In genomic region chr11:704799-705645, GRCh38 we compare ENCODE assay signal across 9 cellular contexts. TPM values are rescaled to one million over a fixed set of nuclear protein-coding genes. Genes with fewer than 3 reads are reported as not detected.
DNase-seq lines count a peak whose midpoint lies in the region; ATAC-seq, FAIRE-seq and TF ChIP-seq lines count a peak whose summit lies in the region.
"Had no signal": no experiment of that assay in that cellular context is flagged by ENCODE, and none has a peak within 500 bp of the region (broad histone marks: within the 10 kb centered on the region; RNA-seq: fewer than 3 reads in every experiment).

No MANE protein-coding gene starts in this region.

- whole genome bisulfite sequencing in gastroesophageal sphincter (ENCODE audit: low coverage in 1 of 2), 2 donors: 27% methylated on average over 2 of the region's 25 CpGs; no CpG with 5 or more reads in 1 of the 2 donors
- WGBS in psoas muscle, 3 donors: 64 to 68% (median 67%) methylated on average over 24 to 25 of the region's 25 CpGs

- peaks cover 59% of the 10 kb centered on the region for H3K36me3 Mint-ChIP-seq in Calu3 (ENCODE audit: insufficient read depth, unreplicated experiment)
- H3K36me3 Mint-ChIP-seq in activated T-helper 2 cell treated with anti-CD3 and anti-CD28 coated beads, Interferon-gamma antibody, Interleukin-2, Interleukin-4, amounts not matched to agents 10 μg/mL and 5 μg/mL and 100 μg/mL, durations not matched to agents 14 hours and 24 hours and 36 hours (ENCODE audit: low read depth): peaks cover 2% of the 10 kb centered on the region

- no peaks in the 10 kb centered on the region for H3K9me3 Mint-ChIP-seq in Calu3 (ENCODE audit: low read depth, unreplicated experiment)
- H3K9me3 Mint-ChIP-seq in activated T-helper 2 cell treated with anti-CD3 and anti-CD28 coated beads, Interferon-gamma antibody, Interleukin-2, Interleukin-4, amounts not matched to agents 10 μg/mL and 5 μg/mL and 100 μg/mL, durations not matched to agents 14 hours and 24 hours and 36 hours: no peaks in the 10 kb centered on the region

- H3K27me3 ChIP-seq in gastroesophageal sphincter (peaks cover 46% of the 10 kb centered on the region), psoas muscle (ENCODE audit: insufficient read depth in 3 of 3, low read length in 2 of 3) (peaks cover 0 to 43% (median 19%) of the 10 kb centered on the region in 3 donors)

- H3K36me3 ChIP-seq in gastroesophageal sphincter: peaks cover 0 to 46% of the 10 kb centered on the region in 2 donors
- H3K36me3 ChIP-seq in psoas muscle (ENCODE audit: insufficient read depth in 1 of 2, low read depth in 1 of 2): peaks cover 0 to 19% of the 10 kb centered on the region in 2 donors

- peaks cover 18% of the 10 kb centered on the region for H3K4me1 Mint-ChIP-seq in Calu3 (ENCODE audit: low read depth, unreplicated experiment)
- no peaks in the 10 kb centered on the region for H3K4me1 Mint-ChIP-seq in activated T-helper 2 cell treated with anti-CD3 and anti-CD28 coated beads, Interferon-gamma antibody, Interleukin-2, Interleukin-4, amounts not matched to agents 10 μg/mL and 5 μg/mL and 100 μg/mL, durations not matched to agents 14 hours and 24 hours and 36 hours (ENCODE audit: low read depth)

- POLR2A ChIA-PET in RWPE1 (lab: Yijun Ruan, JAX; ENCODE audit: low non-redundant PET): interaction anchor here (0.5 to 0.6 kb wide), 5 partner anchors 12 to 342 kb away, joined by 3 to 7 read pairs (median 4); no protein-coding TSS in a partner anchor

- H3K4me3 ChIP-seq in gastroesophageal sphincter (peak overlapping the region in 1 of 2 donors; percentile 54), psoas muscle (peak overlapping the region; percentile 43)

- no TSS peak for BruUV-seq in Calu3 (replicated peaks; lab: Mats Ljungman, UMichigan)

- CTCF ChIA-PET in Calu3 (lab: Charles Lee): interaction anchor here (0.6 to 1.4 kb wide), 5 partner anchors 8 to 143 kb away, joined by 4 to 7 read pairs (median 6); partner anchors contain the start of gene TMEM80
- CTCF ChIA-PET in RWPE1 (lab: Yijun Ruan, JAX): interaction anchor here (0.6 to 1.0 kb wide), 2 partner anchors 18 to 30 kb away, joined by 3 to 4 read pairs; no protein-coding TSS in a partner anchor

- intact Hi-C loops in Calu3 (cut with micrococcal nuclease; ENCODE audit: unreplicated experiment): loop anchor here (10.0 kb wide), 1 partner anchor 140 kb away; the partner anchor contains the start of genes LMNTD2 and RASSF7
- intact Hi-C loops in psoas muscle (cut with DNase I): no loop called here
- intact Hi-C loops in activated T-helper 2 cell treated with anti-CD3 and anti-CD28 coated beads, Interferon-gamma antibody, Interleukin-2, Interleukin-4, amounts not matched to agents 10 μg/mL and 5 μg/mL and 100 μg/mL, durations not matched to agents 14 hours and 24 hours and 36 hours (cut with micrococcal nuclease): no loop called here

- H3K9me3 ChIP-seq in gastroesophageal sphincter (no peaks in the 10 kb centered on the region), psoas muscle (no peaks in the 10 kb centered on the region)

- FAIRE-seq in GM19239 (lab: Jason Lieb, UNC): no peak

- peak overlapping the region; percentile 88 for H3K4me3 Mint-ChIP-seq in Calu3 (ENCODE audit: low read depth, unreplicated experiment)
- no peak overlapping the region for H3K4me3 Mint-ChIP-seq in activated T-helper 2 cell treated with anti-CD3 and anti-CD28 coated beads, Interferon-gamma antibody, Interleukin-2, Interleukin-4, amounts not matched to agents 10 μg/mL and 5 μg/mL and 100 μg/mL, durations not matched to agents 14 hours and 24 hours and 36 hours (ENCODE audit: low read depth)

- TF ChIP-seq POLR2A in gastroesophageal sphincter (IDR thresholded peaks at IDR 0.05): no peak

- H3K27me3 Mint-ChIP-seq in Calu3 (ENCODE audit: unreplicated experiment): no peaks in the 10 kb centered on the region
- peaks cover 10% of the 10 kb centered on the region for H3K27me3 Mint-ChIP-seq in activated T-helper 2 cell treated with anti-CD3 and anti-CD28 coated beads, Interferon-gamma antibody, Interleukin-2, Interleukin-4, amounts not matched to agents 10 μg/mL and 5 μg/mL and 100 μg/mL, durations not matched to agents 14 hours and 24 hours and 36 hours (ENCODE audit: low read depth)

- DNase-seq in Calu3 (peak; percentile 84), RWPE1 (ENCODE audit: low spot score) (no peak), psoas muscle (no peak), GM19239 (ENCODE audit: insufficient read length, low spot score) (no peak)
- no peak for DNase-seq in activated naive CD4-positive, alpha-beta T cell (lab: John Stamatoyannopoulos, UW)
- DNase-seq in activated T-helper 2 cell treated with anti-CD3 and anti-CD28 coated beads, Interferon-gamma antibody, Interleukin-2, Interleukin-4, amounts not matched to agents 10 μg/mL and 5 μg/mL and 100 μg/mL, durations not matched to agents 14 hours and 24 hours and 36 hours (ENCODE audit: low spot score): no peak
- DNase-seq: activated CD4-positive, alpha-beta T cell treated with anti-CD3 and anti-CD28 coated beads, Interleukin-2, amount 50 U/mL, for 1 hour had no signal

- TF ChIP-seq CTCF in Calu3 (IDR thresholded peaks at IDR 0.05; ENCODE audit: unreplicated experiment) (no peak), RWPE1 (conservative IDR thresholded peaks at IDR 0.05; ENCODE audit: low read depth) (no peak), gastroesophageal sphincter (IDR thresholded peaks at IDR 0.05) (no peak), psoas muscle (IDR thresholded peaks at IDR 0.05) (no peak)

- ATAC-seq in gastroesophageal sphincter (no peak), psoas muscle (peak in 3 of 4 donors; percentile 9 to 16 (median 14)), HG03342 (IDR thresholded peaks at IDR 0.05; ENCODE audit: unreplicated experiment) (no peak)

- peak overlapping the region; percentile 67 for H3K27ac Mint-ChIP-seq in Calu3 (ENCODE audit: unreplicated experiment)
- H3K27ac Mint-ChIP-seq in activated T-helper 2 cell treated with anti-CD3 and anti-CD28 coated beads, Interferon-gamma antibody, Interleukin-2, Interleukin-4, amounts not matched to agents 10 μg/mL and 5 μg/mL and 100 μg/mL, durations not matched to agents 14 hours and 24 hours and 36 hours: no peak overlapping the region

- H3K4me1 ChIP-seq in gastroesophageal sphincter (peaks cover 0 to 60% (median 26%) of the 10 kb centered on the region in 3 donors), psoas muscle (peaks cover 10% of the 10 kb centered on the region)

- TF ChIP-seq EP300 in gastroesophageal sphincter (IDR thresholded peaks at IDR 0.05): no peak

- peak overlapping the region; percentile 97 for H3K27ac ChIP-seq in RWPE1
- H3K27ac ChIP-seq in gastroesophageal sphincter: peak overlapping the region in 3 of 4 donors; percentile 68 to 86 (median 84)
- no peak overlapping the region for H3K27ac ChIP-seq in psoas muscle

RNA-seq across cellular contexts. Expression of gene EPS8L2, which starts 1.0 kb away (rescaled TPM):
- total RNA-seq in Calu3 (2022): 212 and 213 TPM in 2 replicates
- total RNA-seq in gastroesophageal sphincter: 10 to 100 TPM in 3 of 4 donors, 1 to 10 TPM in 1; 9.7 to 33.9 (median 24.0) TPM
- 1 to 10 TPM in 3 of 4 donors, under 1 TPM in 1; 0.89 to 3.1 (median 1.5) TPM for total RNA-seq in psoas muscle
- under 1 TPM; 0.47 to 0.63 (median 0.56) TPM for polyA plus RNA-seq in psoas muscle
- 17.8 and 24.6 TPM in 2 replicates for total RNA-seq in activated T-helper 2 cell treated with anti-CD3 and anti-CD28 coated beads, Interferon-gamma antibody, Interleukin-2, Interleukin-4, amounts not matched to agents 10 μg/mL and 5 μg/mL and 100 μg/mL, durations not matched to agents 14 hours and 24 hours and 36 hours

RNA-seq across cellular contexts. Expression of gene TMEM80, which starts 9.4 kb away (rescaled TPM):
- total RNA-seq in Calu3 (2022) (21.2 and 29.9 TPM in 2 replicates), gastroesophageal sphincter (10 to 100 TPM; 35.6 to 65.8 (median 48.6) TPM), psoas muscle (10 to 100 TPM in 2 of 4 donors, 1 to 10 TPM in 2; 5.9 to 15.7 (median 9.7) TPM)
- polyA plus RNA-seq in psoas muscle: 10 to 100 TPM in 2 of 3 donors, 1 to 10 TPM in 1; 7.4 to 16.3 (median 10.1) TPM
- 11.4 and 13.0 TPM in 2 replicates for total RNA-seq in activated T-helper 2 cell treated with anti-CD3 and anti-CD28 coated beads, Interferon-gamma antibody, Interleukin-2, Interleukin-4, amounts not matched to agents 10 μg/mL and 5 μg/mL and 100 μg/mL, durations not matched to agents 14 hours and 24 hours and 36 hours

RNA-seq across cellular contexts. Expression of gene DEAF1, which starts 10.0 kb away (rescaled TPM):
- total RNA-seq in Calu3 (2022) (57.0 and 59.0 TPM in 2 replicates), gastroesophageal sphincter (10 to 100 TPM; 19.9 to 45.0 (median 35.0) TPM), psoas muscle (10 to 100 TPM; 15.0 to 30.0 (median 21.0) TPM)
- 10 to 100 TPM; 12.5 to 18.1 (median 15.3) TPM for polyA plus RNA-seq in psoas muscle
- 61.2 and 72.0 TPM in 2 replicates for total RNA-seq in activated T-helper 2 cell treated with anti-CD3 and anti-CD28 coated beads, Interferon-gamma antibody, Interleukin-2, Interleukin-4, amounts not matched to agents 10 μg/mL and 5 μg/mL and 100 μg/mL, durations not matched to agents 14 hours and 24 hours and 36 hours

RNA-seq across cellular contexts. Expression of gene TALDO1, which starts 42.2 kb away (rescaled TPM):
- total RNA-seq in Calu3 (2022) (359 and 379 TPM in 2 replicates), gastroesophageal sphincter (100 to 1,000 TPM; 161 to 201 (median 185) TPM), psoas muscle (100 to 1,000 TPM in 1 of 4 donors, 10 to 100 TPM in 3; 77.7 to 140 (median 81.8) TPM)
- polyA plus RNA-seq in psoas muscle: 10 to 100 TPM; 58.7 to 77.6 (median 65.9) TPM
- 270 and 275 TPM in 2 replicates for total RNA-seq in activated T-helper 2 cell treated with anti-CD3 and anti-CD28 coated beads, Interferon-gamma antibody, Interleukin-2, Interleukin-4, amounts not matched to agents 10 μg/mL and 5 μg/mL and 100 μg/mL, durations not matched to agents 14 hours and 24 hours and 36 hours

Comparison
In these comparisons a context has a peak if more than half of its experiments do, and no peak if none do; other contexts are left out.
1. ATAC-seq: peak in psoas muscle (3 of 4); none in gastroesophageal sphincter (single experiment) and HG03342 (single experiment).